In the genomic region with DNA sequence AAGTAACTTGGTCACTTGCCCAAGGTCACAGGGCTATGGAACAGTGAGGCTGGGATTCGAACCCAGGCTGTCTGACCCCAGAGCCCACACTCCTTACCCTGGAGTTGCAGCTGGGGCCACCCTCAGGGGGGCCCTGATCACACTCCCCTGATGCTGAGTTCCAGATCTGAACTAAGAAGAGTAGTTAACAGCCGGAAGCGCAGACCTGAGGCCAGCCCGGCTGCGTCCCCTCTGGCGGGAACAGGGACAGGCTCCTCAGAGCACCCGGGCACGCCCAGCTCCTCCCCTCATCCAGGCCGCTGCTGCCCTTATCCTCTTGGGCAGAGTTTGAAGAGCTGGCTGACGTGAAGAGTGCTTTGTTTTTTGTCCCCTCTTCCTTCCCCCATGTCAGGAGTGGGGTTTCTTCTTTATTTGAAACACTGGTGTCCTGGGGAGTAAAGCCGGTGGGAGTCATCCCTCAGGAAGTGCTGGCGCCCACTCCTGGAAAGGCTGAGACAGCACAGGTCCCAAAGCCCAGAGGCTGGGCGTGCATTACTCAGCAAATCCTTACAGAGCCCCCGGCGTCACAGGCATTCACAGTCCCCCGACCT, we compare ENCODE assay signal across 1 cellular context.
TF ChIP-seq lines count a peak whose summit lies in the region.

No MANE protein-coding gene starts in this region.

TF ChIP-seq in HepG2, 621 proteins besides CTCF, POLR2A, EP300 and RAD21 (continued from another document and continues in another):
- TF ChIP-seq, protein P1, sequence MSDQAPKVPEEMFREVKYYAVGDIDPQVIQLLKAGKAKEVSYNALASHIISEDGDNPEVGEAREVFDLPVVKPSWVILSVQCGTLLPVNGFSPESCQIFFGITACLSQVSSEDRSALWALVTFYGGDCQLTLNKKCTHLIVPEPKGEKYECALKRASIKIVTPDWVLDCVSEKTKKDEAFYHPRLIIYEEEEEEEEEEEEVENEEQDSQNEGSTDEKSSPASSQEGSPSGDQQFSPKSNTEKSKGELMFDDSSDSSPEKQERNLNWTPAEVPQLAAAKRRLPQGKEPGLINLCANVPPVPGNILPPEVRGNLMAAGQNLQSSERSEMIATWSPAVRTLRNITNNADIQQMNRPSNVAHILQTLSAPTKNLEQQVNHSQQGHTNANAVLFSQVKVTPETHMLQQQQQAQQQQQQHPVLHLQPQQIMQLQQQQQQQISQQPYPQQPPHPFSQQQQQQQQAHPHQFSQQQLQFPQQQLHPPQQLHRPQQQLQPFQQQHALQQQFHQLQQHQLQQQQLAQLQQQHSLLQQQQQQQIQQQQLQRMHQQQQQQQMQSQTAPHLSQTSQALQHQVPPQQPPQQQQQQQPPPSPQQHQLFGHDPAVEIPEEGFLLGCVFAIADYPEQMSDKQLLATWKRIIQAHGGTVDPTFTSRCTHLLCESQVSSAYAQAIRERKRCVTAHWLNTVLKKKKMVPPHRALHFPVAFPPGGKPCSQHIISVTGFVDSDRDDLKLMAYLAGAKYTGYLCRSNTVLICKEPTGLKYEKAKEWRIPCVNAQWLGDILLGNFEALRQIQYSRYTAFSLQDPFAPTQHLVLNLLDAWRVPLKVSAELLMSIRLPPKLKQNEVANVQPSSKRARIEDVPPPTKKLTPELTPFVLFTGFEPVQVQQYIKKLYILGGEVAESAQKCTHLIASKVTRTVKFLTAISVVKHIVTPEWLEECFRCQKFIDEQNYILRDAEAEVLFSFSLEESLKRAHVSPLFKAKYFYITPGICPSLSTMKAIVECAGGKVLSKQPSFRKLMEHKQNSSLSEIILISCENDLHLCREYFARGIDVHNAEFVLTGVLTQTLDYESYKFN (CRISPR knock-in tag; conservative IDR thresholded peaks at IDR 0.05) = no peak
- TF ChIP-seq KAT8 (CRISPR knock-in tag; IDR thresholded peaks at IDR 0.05) = peak; percentile 62; the same call in 1 of the 2 replicates
- no peak for TF ChIP-seq ELF4 (CRISPR knock-in tag; IDR thresholded peaks at IDR 0.05; ENCODE audit: borderline replicate concordance)
- TF ChIP-seq HES4 (CRISPR knock-in tag; IDR thresholded peaks at IDR 0.05; ENCODE audit: borderline replicate concordance) = no peak
- TF ChIP-seq TBL1XR1 (IDR thresholded peaks at IDR 0.05; ENCODE audit: borderline replicate concordance, low read length, partially characterized antibody) = no peak
- TF ChIP-seq PHF21A (CRISPR knock-in tag; IDR thresholded peaks at IDR 0.05) = peak; percentile 21; the same call in 1 of the 2 replicates
- peak; percentile 15; the same call in 1 of the 2 replicates for TF ChIP-seq HDAC1 (CRISPR knock-in tag; IDR thresholded peaks at IDR 0.05)
- 0 out of 2 replicates have a peak, but pooled peaks have one; percentile 28 for TF ChIP-seq TGIF2 (CRISPR knock-in tag; IDR thresholded peaks at IDR 0.05)
- TF ChIP-seq FOSL2 (CRISPR knock-in tag; IDR thresholded peaks at IDR 0.05) = peak; percentile 26; the same call in 1 of the 2 replicates
- TF ChIP-seq GABPA (IDR thresholded peaks at IDR 0.05; ENCODE audit: low read depth, low read length) = peak; percentile 13; the same call in 1 of the 2 replicates
- TF ChIP-seq GABPA (CRISPR knock-in tag; IDR thresholded peaks at IDR 0.05; ENCODE audit: low read depth) = peak; percentile 80
- peak; percentile 59; the same call in 1 of the 2 replicates for TF ChIP-seq DMAP1 (CRISPR knock-in tag; IDR thresholded peaks at IDR 0.05)
- TF ChIP-seq RBM22 (optimal IDR thresholded peaks at IDR 0.05; ENCODE audit: low read length) = no peak
- no peak for TF ChIP-seq SP1 (IDR thresholded peaks at IDR 0.05)
- TF ChIP-seq SP1 (CRISPR knock-in tag; IDR thresholded peaks at IDR 0.05) = 0 out of 2 replicates have a peak, but pooled peaks have one; percentile 15
- no peak for TF ChIP-seq ZNF839 (CRISPR knock-in tag; IDR thresholded peaks at IDR 0.05; ENCODE audit: borderline replicate concordance)
- TF ChIP-seq LCORL (IDR thresholded peaks at IDR 0.05) = no peak
- 0 out of 2 replicates have a peak, but pooled peaks have one; percentile 21 for TF ChIP-seq LCORL (CRISPR knock-in tag; IDR thresholded peaks at IDR 0.05)
- TF ChIP-seq, protein P2, sequence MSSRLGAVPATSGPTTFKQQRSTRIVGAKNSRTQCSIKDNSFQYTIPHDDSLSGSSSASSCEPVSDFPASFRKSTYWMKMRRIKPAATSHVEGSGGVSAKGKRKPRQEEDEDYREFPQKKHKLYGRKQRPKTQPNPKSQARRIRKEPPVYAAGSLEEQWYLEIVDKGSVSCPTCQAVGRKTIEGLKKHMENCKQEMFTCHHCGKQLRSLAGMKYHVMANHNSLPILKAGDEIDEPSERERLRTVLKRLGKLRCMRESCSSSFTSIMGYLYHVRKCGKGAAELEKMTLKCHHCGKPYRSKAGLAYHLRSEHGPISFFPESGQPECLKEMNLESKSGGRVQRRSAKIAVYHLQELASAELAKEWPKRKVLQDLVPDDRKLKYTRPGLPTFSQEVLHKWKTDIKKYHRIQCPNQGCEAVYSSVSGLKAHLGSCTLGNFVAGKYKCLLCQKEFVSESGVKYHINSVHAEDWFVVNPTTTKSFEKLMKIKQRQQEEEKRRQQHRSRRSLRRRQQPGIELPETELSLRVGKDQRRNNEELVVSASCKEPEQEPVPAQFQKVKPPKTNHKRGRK (CRISPR knock-in tag; IDR thresholded peaks at IDR 0.05) = no peak
- TF ChIP-seq ZNF607 (CRISPR knock-in tag; IDR thresholded peaks at IDR 0.05; ENCODE audit: borderline replicate concordance) = peak; percentile 48; the same call in 1 of the 2 replicates
- peak; percentile 20 for TF ChIP-seq MED8 (CRISPR knock-in tag; IDR thresholded peaks at IDR 0.05; ENCODE audit: insufficient replicate concordance)
- TF ChIP-seq POLR2AphosphoS5 (IDR thresholded peaks at IDR 0.05; ENCODE audit: low read depth, low read length) = 0 out of 2 replicates have a peak, but pooled peaks have one; percentile 34
- TF ChIP-seq, protein P3, sequence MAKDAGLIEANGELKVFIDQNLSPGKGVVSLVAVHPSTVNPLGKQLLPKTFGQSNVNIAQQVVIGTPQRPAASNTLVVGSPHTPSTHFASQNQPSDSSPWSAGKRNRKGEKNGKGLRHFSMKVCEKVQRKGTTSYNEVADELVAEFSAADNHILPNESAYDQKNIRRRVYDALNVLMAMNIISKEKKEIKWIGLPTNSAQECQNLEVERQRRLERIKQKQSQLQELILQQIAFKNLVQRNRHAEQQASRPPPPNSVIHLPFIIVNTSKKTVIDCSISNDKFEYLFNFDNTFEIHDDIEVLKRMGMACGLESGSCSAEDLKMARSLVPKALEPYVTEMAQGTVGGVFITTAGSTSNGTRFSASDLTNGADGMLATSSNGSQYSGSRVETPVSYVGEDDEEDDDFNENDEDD (CRISPR knock-in tag; IDR thresholded peaks at IDR 0.05; ENCODE audit: borderline replicate concordance) = peak; percentile 48; the same call in 1 of the 2 replicates
- 0 out of 2 replicates have a peak, but pooled peaks have one; percentile 32 for TF ChIP-seq ZFP37 (CRISPR knock-in tag; IDR thresholded peaks at IDR 0.05; ENCODE audit: borderline replicate concordance)
- TF ChIP-seq, protein P4, sequence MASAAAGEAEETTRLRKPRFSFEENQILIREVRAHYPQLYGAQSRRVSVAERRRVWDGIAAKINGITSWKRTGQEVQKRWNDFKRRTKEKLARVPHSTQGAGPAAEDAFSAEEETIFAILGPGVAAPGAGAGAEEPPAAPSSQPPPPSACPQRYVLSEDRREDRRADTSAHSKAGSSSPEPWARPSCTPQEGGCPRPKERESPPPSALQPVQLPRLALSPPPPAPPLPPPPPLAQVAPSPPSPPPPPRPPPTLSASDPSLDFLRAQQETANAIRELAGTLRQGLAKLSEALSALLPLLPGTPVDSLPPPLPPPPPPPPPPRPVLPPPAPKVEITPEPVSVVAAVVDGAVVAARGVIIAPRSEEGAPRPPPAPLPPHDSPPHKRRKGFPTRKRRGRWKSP (CRISPR knock-in tag; IDR thresholded peaks at IDR 0.05) = 0 out of 2 replicates have a peak, but pooled peaks have one; percentile 48
- TF ChIP-seq TARDBP (CRISPR knock-in tag; IDR thresholded peaks at IDR 0.05) = peak; percentile 17; the same call in 1 of the 2 replicates
- TF ChIP-seq ZNF605 (CRISPR knock-in tag; IDR thresholded peaks at IDR 0.05) = 0 out of 2 replicates have a peak, but pooled peaks have one; percentile 35
- TF ChIP-seq, protein P5, sequence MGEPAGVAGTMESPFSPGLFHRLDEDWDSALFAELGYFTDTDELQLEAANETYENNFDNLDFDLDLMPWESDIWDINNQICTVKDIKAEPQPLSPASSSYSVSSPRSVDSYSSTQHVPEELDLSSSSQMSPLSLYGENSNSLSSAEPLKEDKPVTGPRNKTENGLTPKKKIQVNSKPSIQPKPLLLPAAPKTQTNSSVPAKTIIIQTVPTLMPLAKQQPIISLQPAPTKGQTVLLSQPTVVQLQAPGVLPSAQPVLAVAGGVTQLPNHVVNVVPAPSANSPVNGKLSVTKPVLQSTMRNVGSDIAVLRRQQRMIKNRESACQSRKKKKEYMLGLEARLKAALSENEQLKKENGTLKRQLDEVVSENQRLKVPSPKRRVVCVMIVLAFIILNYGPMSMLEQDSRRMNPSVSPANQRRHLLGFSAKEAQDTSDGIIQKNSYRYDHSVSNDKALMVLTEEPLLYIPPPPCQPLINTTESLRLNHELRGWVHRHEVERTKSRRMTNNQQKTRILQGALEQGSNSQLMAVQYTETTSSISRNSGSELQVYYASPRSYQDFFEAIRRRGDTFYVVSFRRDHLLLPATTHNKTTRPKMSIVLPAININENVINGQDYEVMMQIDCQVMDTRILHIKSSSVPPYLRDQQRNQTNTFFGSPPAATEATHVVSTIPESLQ (CRISPR knock-in tag; conservative IDR thresholded peaks at IDR 0.05) = 0 out of 2 replicates have a peak, but pooled peaks have one; percentile 22
- TF ChIP-seq, protein P6, sequence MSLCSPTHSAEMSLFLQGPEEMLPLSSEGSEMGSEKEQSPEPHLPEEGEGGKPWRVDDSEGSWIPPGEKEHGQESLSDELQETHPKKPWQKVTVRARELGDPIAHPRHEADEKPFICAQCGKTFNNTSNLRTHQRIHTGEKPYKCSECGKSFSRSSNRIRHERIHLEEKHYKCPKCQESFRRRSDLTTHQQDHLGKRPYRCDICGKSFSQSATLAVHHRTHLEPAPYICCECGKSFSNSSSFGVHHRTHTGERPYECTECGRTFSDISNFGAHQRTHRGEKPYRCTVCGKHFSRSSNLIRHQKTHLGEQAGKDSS (CRISPR knock-in tag; IDR thresholded peaks at IDR 0.05; ENCODE audit: borderline replicate concordance, low read depth) = 0 out of 2 replicates have a peak, but pooled peaks have one; percentile 31
- TF ChIP-seq MAFK (conservative IDR thresholded peaks at IDR 0.05 in 1 of 2, IDR thresholded peaks at IDR 0.05 in 1 of 2; ENCODE audit: low read length in 2 of 2) = peak; percentile 83 to 92
- peak; percentile 67 for TF ChIP-seq POLR2G (IDR thresholded peaks at IDR 0.05; ENCODE audit: low read depth, low read length)
- TF ChIP-seq MXI1 (IDR thresholded peaks at IDR 0.05; ENCODE audit: borderline replicate concordance, low read depth, low read length) = peak; percentile 40; the same call in 1 of the 3 replicates
- peak; percentile 42 for TF ChIP-seq CBX1 (IDR thresholded peaks at IDR 0.05; ENCODE audit: low read depth)
- no peak for TF ChIP-seq ZNF317 (CRISPR knock-in tag; IDR thresholded peaks at IDR 0.05)
- TF ChIP-seq, protein P7, sequence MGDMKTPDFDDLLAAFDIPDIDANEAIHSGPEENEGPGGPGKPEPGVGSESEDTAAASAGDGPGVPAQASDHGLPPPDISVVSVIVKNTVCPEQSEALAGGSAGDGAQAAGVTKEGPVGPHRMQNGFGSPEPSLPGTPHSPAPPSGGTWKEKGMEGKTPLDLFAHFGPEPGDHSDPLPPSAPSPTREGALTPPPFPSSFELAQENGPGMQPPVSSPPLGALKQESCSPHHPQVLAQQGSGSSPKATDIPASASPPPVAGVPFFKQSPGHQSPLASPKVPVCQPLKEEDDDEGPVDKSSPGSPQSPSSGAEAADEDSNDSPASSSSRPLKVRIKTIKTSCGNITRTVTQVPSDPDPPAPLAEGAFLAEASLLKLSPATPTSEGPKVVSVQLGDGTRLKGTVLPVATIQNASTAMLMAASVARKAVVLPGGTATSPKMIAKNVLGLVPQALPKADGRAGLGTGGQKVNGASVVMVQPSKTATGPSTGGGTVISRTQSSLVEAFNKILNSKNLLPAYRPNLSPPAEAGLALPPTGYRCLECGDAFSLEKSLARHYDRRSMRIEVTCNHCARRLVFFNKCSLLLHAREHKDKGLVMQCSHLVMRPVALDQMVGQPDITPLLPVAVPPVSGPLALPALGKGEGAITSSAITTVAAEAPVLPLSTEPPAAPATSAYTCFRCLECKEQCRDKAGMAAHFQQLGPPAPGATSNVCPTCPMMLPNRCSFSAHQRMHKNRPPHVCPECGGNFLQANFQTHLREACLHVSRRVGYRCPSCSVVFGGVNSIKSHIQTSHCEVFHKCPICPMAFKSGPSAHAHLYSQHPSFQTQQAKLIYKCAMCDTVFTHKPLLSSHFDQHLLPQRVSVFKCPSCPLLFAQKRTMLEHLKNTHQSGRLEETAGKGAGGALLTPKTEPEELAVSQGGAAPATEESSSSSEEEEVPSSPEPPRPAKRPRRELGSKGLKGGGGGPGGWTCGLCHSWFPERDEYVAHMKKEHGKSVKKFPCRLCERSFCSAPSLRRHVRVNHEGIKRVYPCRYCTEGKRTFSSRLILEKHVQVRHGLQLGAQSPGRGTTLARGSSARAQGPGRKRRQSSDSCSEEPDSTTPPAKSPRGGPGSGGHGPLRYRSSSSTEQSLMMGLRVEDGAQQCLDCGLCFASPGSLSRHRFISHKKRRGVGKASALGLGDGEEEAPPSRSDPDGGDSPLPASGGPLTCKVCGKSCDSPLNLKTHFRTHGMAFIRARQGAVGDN (CRISPR knock-in tag; IDR thresholded peaks at IDR 0.05) = peak; percentile 68
- peak; percentile 93 for TF ChIP-seq MAFG (CRISPR knock-in tag; IDR thresholded peaks at IDR 0.05)
- TF ChIP-seq, protein P8, sequence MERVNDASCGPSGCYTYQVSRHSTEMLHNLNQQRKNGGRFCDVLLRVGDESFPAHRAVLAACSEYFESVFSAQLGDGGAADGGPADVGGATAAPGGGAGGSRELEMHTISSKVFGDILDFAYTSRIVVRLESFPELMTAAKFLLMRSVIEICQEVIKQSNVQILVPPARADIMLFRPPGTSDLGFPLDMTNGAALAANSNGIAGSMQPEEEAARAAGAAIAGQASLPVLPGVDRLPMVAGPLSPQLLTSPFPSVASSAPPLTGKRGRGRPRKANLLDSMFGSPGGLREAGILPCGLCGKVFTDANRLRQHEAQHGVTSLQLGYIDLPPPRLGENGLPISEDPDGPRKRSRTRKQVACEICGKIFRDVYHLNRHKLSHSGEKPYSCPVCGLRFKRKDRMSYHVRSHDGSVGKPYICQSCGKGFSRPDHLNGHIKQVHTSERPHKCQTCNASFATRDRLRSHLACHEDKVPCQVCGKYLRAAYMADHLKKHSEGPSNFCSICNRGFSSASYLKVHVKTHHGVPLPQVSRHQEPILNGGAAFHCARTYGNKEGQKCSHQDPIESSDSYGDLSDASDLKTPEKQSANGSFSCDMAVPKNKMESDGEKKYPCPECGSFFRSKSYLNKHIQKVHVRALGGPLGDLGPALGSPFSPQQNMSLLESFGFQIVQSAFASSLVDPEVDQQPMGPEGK (CRISPR knock-in tag; IDR thresholded peaks at IDR 0.05) = peak; percentile 49; the same call in 1 of the 2 replicates
- peak; percentile 91 for TF ChIP-seq XRCC5 (optimal IDR thresholded peaks at IDR 0.05; ENCODE audit: low read length)
- TF ChIP-seq ZNF17 (CRISPR knock-in tag; IDR thresholded peaks at IDR 0.05) = no peak
- TF ChIP-seq RXRA (CRISPR knock-in tag; IDR thresholded peaks at IDR 0.05) = peak; percentile 32; the same call in 1 of the 2 replicates
- peak; percentile 26; the same call in 1 of the 2 replicates for TF ChIP-seq TAF1 (CRISPR knock-in tag; IDR thresholded peaks at IDR 0.05)
- peak; percentile 42; the same call in 1 of the 2 replicates for TF ChIP-seq GATAD2A (CRISPR knock-in tag; IDR thresholded peaks at IDR 0.05)
- TF ChIP-seq ELF3 (CRISPR knock-in tag; IDR thresholded peaks at IDR 0.05) = 0 out of 2 replicates have a peak, but pooled peaks have one; percentile 43
